ENCODE assay signal across 1 cellular context in genomic region chrX:17374619-17375360, GRCh38.
TF ChIP-seq lines count a peak whose summit lies in the region.

TSS of gene NHS (plus strand) at chrX:17375200. CDS start at chrX:17375758, 558 bp downstream.

TF ChIP-seq in H1, 55 proteins besides CTCF, POLR2A, EP300 and RAD21 (continued from another document):
- TF ChIP-seq NRF1 (IDR thresholded peaks at IDR 0.05; ENCODE audit: low read depth, low read length), result no peak
